15 cellular contexts compared by ENCODE assay signal in genomic region chr2:3478846-3479385, GRCh38. TPM values are rescaled to one million over a fixed set of nuclear protein-coding genes. Genes with fewer than 3 reads are reported as not detected.
DNase-seq lines count a peak whose midpoint lies in the region; ATAC-seq and TF ChIP-seq lines count a peak whose summit lies in the region.
"Had no signal": no experiment of that assay in that cellular context is flagged by ENCODE, and none has a peak within 500 bp of the region (broad histone marks: within the 10 kb centered on the region; RNA-seq: fewer than 3 reads in every experiment).

No MANE protein-coding gene starts in this region.

- 94% methylated on average over 19 of the region's 19 CpGs; no CpG with 5 or more reads in 1 of the 2 experiments for WGBS in IMR-90 (ENCODE audit: extremely low coverage in 2 of 2, insufficient read length in 1 of 2), 2 experiments

- TF ChIP-seq POLR2A in IMR-90 (IDR thresholded peaks at IDR 0.05; ENCODE audit: low read depth, low read length): no peak

- no peak overlapping the region for H3K4me3 ChIP-seq in BLaER1
- H3K4me3 ChIP-seq in IMR-90 (ENCODE audit: insufficient read depth, low read depth, low read length): no peak overlapping the region
- no peak overlapping the region for H3K4me3 ChIP-seq in mucosa of descending colon
- H3K4me3 ChIP-seq: A549 had no signal

- H3K27me3 ChIP-seq in BLaER1 (no peaks in the 10 kb centered on the region), IMR-90 (ENCODE audit: control insufficient read depth, insufficient read depth, low read length) (no peaks in the 10 kb centered on the region)

- H2AFZ ChIP-seq in IMR-90 (replicated peaks; ENCODE audit: low read length, poor library complexity): peak overlapping the region; percentile 45

- DNase-seq in IMR-90: no peak
- DNase-seq in chondrocyte (ENCODE audit: low spot score): peak; percentile 78
- DNase-seq in sciatic nerve (ENCODE audit: low spot score): no peak
- no peak for DNase-seq in NCI-H2029 (lab: John Stamatoyannopoulos, UW)
- no peak for DNase-seq in mucosa of descending colon
- DNase-seq in mesothelial cell of epicardium (ENCODE audit: low spot score in 2 of 2, unreplicated experiment in 2 of 2): no peak
- DNase-seq: Caco-2, DND-41, GDM1, HCEC 1CT, HFFc6 had no signal

- H3K4me1 ChIP-seq in BLaER1: peaks cover 52% of the 10 kb centered on the region
- peaks cover 7% of the 10 kb centered on the region; the same call in 1 of the 2 replicates for H3K4me1 ChIP-seq in IMR-90 (ENCODE audit: control insufficient read depth, insufficient read depth, low read length)
- peaks cover 8% of the 10 kb centered on the region for H3K4me1 ChIP-seq in mucosa of descending colon (ENCODE audit: low read depth)
- H3K4me1 ChIP-seq: A549 had no signal

- ATAC-seq in IMR-90 (ENCODE audit: low read depth) (no peak), sciatic nerve (peak; percentile 16), HG02610 (IDR thresholded peaks at IDR 0.05; ENCODE audit: unreplicated experiment) (no peak), mucosa of descending colon (no peak)
- ATAC-seq: A549 had no signal

- CTCF ChIA-PET in IMR-90 (lab: Yijun Ruan, JAX): no interaction called here

- 0 out of 2 replicates have a peak overlapping the region, but pooled peaks have one; percentile 36 for H3K27ac ChIP-seq in BLaER1
- H3K27ac ChIP-seq in IMR-90 (ENCODE audit: insufficient read depth, low read length): no peak overlapping the region
- H3K27ac ChIP-seq: A549 had no signal

- no peak overlapping the region for H3K4me2 ChIP-seq in BLaER1
- no peak overlapping the region for H3K4me2 ChIP-seq in IMR-90 (ENCODE audit: low read depth, low read length)
- H3K4me2 ChIP-seq: A549 had no signal

- peaks cover 5% of the 10 kb centered on the region for H3K4me1 Mint-ChIP-seq in chondrocyte (ENCODE audit: low read depth)
- no peaks in the 10 kb centered on the region for H3K4me1 Mint-ChIP-seq in mesothelial cell of epicardium

- TF ChIP-seq RAD21 in IMR-90 (IDR thresholded peaks at IDR 0.05; ENCODE audit: low read length): no peak

- peaks cover 8% of the 10 kb centered on the region; the same call in 1 of the 2 replicates for H3K9me1 ChIP-seq in IMR-90 (ENCODE audit: insufficient read depth, low read length)

- H3K9ac ChIP-seq in BLaER1 (no peak overlapping the region), IMR-90 (ENCODE audit: low read depth, low read length) (no peak overlapping the region)

- H4K8ac ChIP-seq in IMR-90 (ENCODE audit: low read depth in 2 of 2, low read length in 2 of 2): no peak overlapping the region

- H4K91ac ChIP-seq in IMR-90 (ENCODE audit: insufficient read depth, low read depth, low read length): no peak overlapping the region

- H3K23ac ChIP-seq in IMR-90 (ENCODE audit: low read depth, low read length): no peak overlapping the region

- H3K18ac ChIP-seq in IMR-90 (ENCODE audit: low read depth, low read length): no peak overlapping the region

- in situ Hi-C loops in IMR-90 (cut with MboI; ENCODE audit: low sequenced_read_pairs): no loop called here

- dilution Hi-C loops in IMR-90 (cut with HindIII; ENCODE audit: low sequenced_read_pairs, unreplicated experiment): no loop called here

- H4K20me1 ChIP-seq in BLaER1 (no peaks in the 10 kb centered on the region), IMR-90 (ENCODE audit: insufficient read depth, low read length) (no peaks in the 10 kb centered on the region)

- H3K27me3 Mint-ChIP-seq in chondrocyte (ENCODE audit: low read depth): no peaks in the 10 kb centered on the region
- no peaks in the 10 kb centered on the region for H3K27me3 Mint-ChIP-seq in mesothelial cell of epicardium (ENCODE audit: low read depth)
- H3K27me3 Mint-ChIP-seq: CD8-positive, alpha-beta memory T cell had no signal

- H2AK5ac ChIP-seq in IMR-90 (ENCODE audit: low read depth, low read length): no peak overlapping the region

- no peak overlapping the region for H2BK5ac ChIP-seq in IMR-90 (ENCODE audit: low read depth, low read length, poor library complexity, severe bottlenecking)

- H3K56ac ChIP-seq in IMR-90 (ENCODE audit: extremely low read depth, insufficient read depth, low read length): no peak overlapping the region

- no peak overlapping the region for H2BK15ac ChIP-seq in IMR-90 (ENCODE audit: low read depth, low read length)

- POLR2A ChIA-PET in IMR-90 (lab: Charles Lee; ENCODE audit: unreplicated experiment): no interaction called here

- H3K27ac Mint-ChIP-seq in chondrocyte (ENCODE audit: unreplicated experiment) (no peak overlapping the region), mesothelial cell of epicardium (no peak overlapping the region)
- H3K27ac Mint-ChIP-seq: HFFc6 had no signal

- H2AK9ac ChIP-seq in IMR-90 (replicated peaks; ENCODE audit: low read depth, low read length, poor library complexity): no peak overlapping the region

- no peak overlapping the region for H4K5ac ChIP-seq in IMR-90 (ENCODE audit: low read depth, low read length)

- H3K36me3 ChIP-seq in BLaER1 (peaks cover 40% of the 10 kb centered on the region), IMR-90 (ENCODE audit: control insufficient read depth, insufficient read depth, low read length) (peaks cover 36% of the 10 kb centered on the region), mucosa of descending colon (ENCODE audit: low read depth) (no peaks in the 10 kb centered on the region)

- no peak overlapping the region for H2BK20ac ChIP-seq in IMR-90 (ENCODE audit: low read depth, low read length)

- TF ChIP-seq CTCF in IMR-90 (conservative IDR thresholded peaks at IDR 0.05; ENCODE audit: low read depth, low read length) (no peak), chondrocyte (IDR thresholded peaks at IDR 0.05) (no peak), mucosa of descending colon (IDR thresholded peaks at IDR 0.05) (no peak), mesothelial cell of epicardium (IDR thresholded peaks at IDR 0.05; ENCODE audit: unreplicated experiment) (no peak)

- H3K9me3 Mint-ChIP-seq in chondrocyte (ENCODE audit: low read depth): no peaks in the 10 kb centered on the region
- H3K9me3 Mint-ChIP-seq in mesothelial cell of epicardium: no peaks in the 10 kb centered on the region
- H3K9me3 Mint-ChIP-seq: CD8-positive, alpha-beta memory T cell; HFFc6 had no signal

- peaks cover 3 to 5% of the 10 kb centered on the region in 2 experiments; a peak in 1 of 4 replicates for H3K79me1 ChIP-seq in IMR-90 (ENCODE audit: low read depth in 1 of 2, low read length in 2 of 2)

- no peak overlapping the region for H3K14ac ChIP-seq in IMR-90 (replicated peaks; ENCODE audit: low read depth, low read length)

- intact Hi-C loops in IMR-90 (cut with micrococcal nuclease): no loop called here
- intact Hi-C loops in sciatic nerve (cut with DNase I): no loop called here
- intact Hi-C loops in mucosa of descending colon (cut with DNase I, micrococcal nuclease): no loop called here

- BruUV-seq in IMR-90 (replicated peaks; lab: Mats Ljungman, UMichigan): no TSS peak

- no peak overlapping the region for H2BK120ac ChIP-seq in IMR-90 (ENCODE audit: low read depth, low read length)

- H3K4me3 Mint-ChIP-seq in chondrocyte (ENCODE audit: unreplicated experiment): no peak overlapping the region
- no peak overlapping the region for H3K4me3 Mint-ChIP-seq in mesothelial cell of epicardium
- H3K4me3 Mint-ChIP-seq: CD8-positive, alpha-beta memory T cell; HFFc6 had no signal

- H3K36me3 Mint-ChIP-seq in chondrocyte (ENCODE audit: low read depth) (peaks cover 14% of the 10 kb centered on the region), mesothelial cell of epicardium (peaks cover 26% of the 10 kb centered on the region)

- no peak overlapping the region for H3K4ac ChIP-seq in IMR-90 (ENCODE audit: low read depth, low read length)

- H3K9me3 ChIP-seq in BLaER1: no peaks in the 10 kb centered on the region
- H3K9me3 ChIP-seq in IMR-90 (ENCODE audit: control insufficient read depth, insufficient read depth, low read length): no peaks in the 10 kb centered on the region
- H3K9me3 ChIP-seq in mucosa of descending colon: no peaks in the 10 kb centered on the region
- H3K9me3 ChIP-seq: A549, Caco-2 had no signal

TF ChIP-seq in IMR-90, 13 proteins besides CTCF, POLR2A, EP300 and RAD21:
- no peak for TF ChIP-seq NFE2L2 (IDR thresholded peaks at IDR 0.05; ENCODE audit: low read depth, low read length)

RNA-seq across cellular contexts. Expression of gene ADI1, which starts 40.4 kb away (rescaled TPM):
- 43.2 and 49.7 TPM in 2 replicates for total RNA-seq in IMR-90 (2012; rRNA removed)
- polyA plus RNA-seq in IMR-90 (2012; rRNA removed): 40.7 and 46.0 TPM in 2 replicates
- polyA plus RNA-seq in IMR-90 (2012; cell fraction: cytosol; rRNA removed): 29.8 and 43.8 TPM in 2 replicates
- 17.0 and 52.0 TPM in 2 replicates for polyA plus RNA-seq in IMR-90 (2012; cell fraction: nucleus; rRNA removed; ENCODE audit: low replicate concordance)
- 38.0 to 51.2 TPM (median 41.8 TPM) in 3 replicates for total RNA-seq in chondrocyte
- total RNA-seq in sciatic nerve: 52.9 TPM
- 10 to 100 TPM; 59.3 to 91.5 (median 70.4) TPM for total RNA-seq in mucosa of descending colon
- total RNA-seq in mesothelial cell of epicardium: 16.6 to 18.7 TPM (median 17.6 TPM) in 3 replicates
